Comparison of ENCODE assay signal across 8 cellular contexts in genomic region chr3:14948609-14949038, GRCh38. TPM values are rescaled to one million over a fixed set of nuclear protein-coding genes. Genes with fewer than 3 reads are reported as not detected.
DNase-seq lines count a peak whose midpoint lies in the region; ATAC-seq and TF ChIP-seq lines count a peak whose summit lies in the region.

No MANE protein-coding gene starts in this region.

- WGBS in mammary epithelial cell (ENCODE audit: low coverage, missing lambda C conversion rate) = 3% methylated on average over 10 of the region's 26 CpGs

- ATAC-seq in GM18858 (IDR thresholded peaks at IDR 0.05; ENCODE audit: unreplicated experiment) (no peak), GM18868 (IDR thresholded peaks at IDR 0.05; ENCODE audit: unreplicated experiment) (no peak), GM18873 (IDR thresholded peaks at IDR 0.05; ENCODE audit: low FRiP score, unreplicated experiment) (no peak)

- no peaks in the 10 kb centered on the region for H3K9me3 ChIP-seq in mammary epithelial cell (replicated peaks; ENCODE audit: insufficient read depth, low read length)
- H3K9me3 ChIP-seq in muscle layer of duodenum (ENCODE audit: control insufficient read depth in 1 of 2, low read length in 2 of 2) = no peaks in the 10 kb centered on the region

- H3K4me3 ChIP-seq in AG09309 (ENCODE audit: control insufficient read depth, low read depth, low read length) (peak overlapping the region; percentile 96), mammary epithelial cell (replicated peaks in 1 of 3; ENCODE audit: insufficient read depth in 1 of 3, low read depth in 2 of 3, low read length in 3 of 3) (peak overlapping the region; percentile 59 to 84 (median 63)), muscle layer of duodenum (ENCODE audit: low read depth in 1 of 2, low read length in 2 of 2) (peak overlapping the region; percentile 82 to 88)

- H3K9ac ChIP-seq in mammary epithelial cell (ENCODE audit: insufficient read depth, low read length) = peak overlapping the region; percentile 71

- peaks cover 11% of the 10 kb centered on the region; the same call in 1 of the 2 replicates for H3K36me3 Mint-ChIP-seq in HFFc6 (ENCODE audit: low read depth)

- peaks cover 29% of the 10 kb centered on the region for H3K4me1 Mint-ChIP-seq in HFFc6 (ENCODE audit: low read depth)

- TSS peak; percentile 47 for BruUV-seq in mammary epithelial cell (replicated peaks; lab: Mats Ljungman, UMichigan)

- peaks cover 2% of the 10 kb centered on the region for H3K27me3 Mint-ChIP-seq in HFFc6 (ENCODE audit: insufficient read depth)

- dilution Hi-C loops in mammary epithelial cell (cut with HindIII; ENCODE audit: low sequenced_read_pairs) = no loop called here

- H2AFZ ChIP-seq in mammary epithelial cell (ENCODE audit: low read depth, low read length) = peak overlapping the region; percentile 88

- no peaks in the 10 kb centered on the region for H4K20me1 ChIP-seq in mammary epithelial cell (ENCODE audit: insufficient read depth, low read length)

- H3K9me3 Mint-ChIP-seq in HFFc6 = no peaks in the 10 kb centered on the region

- H3K27me3 ChIP-seq in mammary epithelial cell (ENCODE audit: insufficient read depth, low read length) (no peaks in the 10 kb centered on the region), muscle layer of duodenum (ENCODE audit: low read depth, low read length) (no peaks in the 10 kb centered on the region)

- CTCF ChIA-PET in mammary epithelial cell (lab: Charles Lee; ENCODE audit: low non-redundant PET) = interaction anchor here (0.5 to 0.6 kb wide), 2 partner anchors 103 to 1953 kb away, joined by 3 to 16 read pairs; no protein-coding TSS in a partner anchor

- in situ Hi-C loops in mammary epithelial cell (cut with MboI; ENCODE audit: low sequenced_read_pairs in 2 of 2) = loop anchor here in 1 of 2 donors (25.0 kb wide), 1 partner anchor 264 kb away; the partner anchor contains the start of gene CAPN7

- H3K27ac Mint-ChIP-seq in HFFc6 = peak overlapping the region; percentile 100

- peak overlapping the region; percentile 52 for H3K27ac ChIP-seq in mammary epithelial cell (ENCODE audit: insufficient read depth, low read depth, low read length)
- H3K27ac ChIP-seq in muscle layer of duodenum (ENCODE audit: low read length) = peak overlapping the region; percentile 86

- intact Hi-C loops in mammary epithelial cell (cut with micrococcal nuclease) = loop anchor here (5.0 kb wide), 2 partner anchors 64 to 149 kb away; partner anchors contain the start of gene RBSN

- TF ChIP-seq CTCF in AG09309 (IDR thresholded peaks at IDR 0.05; ENCODE audit: control insufficient read depth, insufficient read depth, low read depth, low read length, missing control alignments) (no peak), HFFc6 (IDR thresholded peaks at IDR 0.05) (no peak), mammary epithelial cell (conservative IDR thresholded peaks at IDR 0.05 in 1 of 2, IDR thresholded peaks at IDR 0.05 in 1 of 2; ENCODE audit: extremely low read depth in 1 of 2, insufficient read depth in 1 of 2, low read depth in 1 of 2, low read length in 2 of 2) (no peak)

- H3K4me2 ChIP-seq in mammary epithelial cell (ENCODE audit: insufficient read depth, low read depth, low read length) = peak overlapping the region; percentile 92

- peak overlapping the region; percentile 97 for H3K4me3 Mint-ChIP-seq in HFFc6

- H3K4me1 ChIP-seq in mammary epithelial cell (ENCODE audit: insufficient read depth, low read length) (peaks cover 14% of the 10 kb centered on the region), muscle layer of duodenum (ENCODE audit: control insufficient read depth in 1 of 2, insufficient read depth in 2 of 2, low read length in 2 of 2) (peaks cover 12 to 54% of the 10 kb centered on the region in 2 donors)

- H3K79me2 ChIP-seq in mammary epithelial cell (ENCODE audit: insufficient read depth, low read length) = peaks cover 84% of the 10 kb centered on the region

- peaks cover 6% of the 10 kb centered on the region for H3K36me3 ChIP-seq in mammary epithelial cell (ENCODE audit: insufficient read depth, low read length)
- H3K36me3 ChIP-seq in muscle layer of duodenum (ENCODE audit: control insufficient read depth in 1 of 2, insufficient read depth in 2 of 2, low read length in 2 of 2) = peaks cover 12 to 16% of the 10 kb centered on the region in 2 donors

- DNase-seq in AG09309 (ENCODE audit: low read depth) (no peak), HFFc6 (no peak), mammary epithelial cell (no peak), mucosa of gallbladder (ENCODE audit: low spot score) (no peak)

RNA-seq across cellular contexts. Expression of gene NR2C2, which starts 1.2 kb away (rescaled TPM):
- total RNA-seq in HFFc6 (2021; fragmentation: NEBNext Ultra II Directional; extraction: Animal tissue kit (Norgen Biotek cat#: 25700)) = 10 to 100 TPM; 23.7 to 35.2 (median 28.6) TPM
- 10 to 100 TPM; 27.0 to 32.7 TPM for total RNA-seq in mammary epithelial cell
- 12.0 TPM for polyA plus RNA-seq in mammary epithelial cell
- 31.9 TPM for polyA minus RNA-seq in mammary epithelial cell
- total RNA-seq in mucosa of gallbladder = 52.6 TPM
